ENCODE assay signal across 13 cellular contexts in genomic region chr3:41424543-41425300, GRCh38.
"Had no signal": no experiment of that assay in that cellular context is flagged by ENCODE, and none has a peak within 500 bp of the region (broad histone marks: within the 10 kb centered on the region; RNA-seq: fewer than 3 reads in every experiment).

No MANE protein-coding gene starts in this region.

- DNase-seq: activated CD4-positive, alpha-beta T cell treated with anti-CD3 and anti-CD28 coated beads, Interleukin-2, amount 50 U/mL, for 4 hours; activated CD4-positive, CD25-positive, alpha-beta regulatory T cell; activated T-cell treated with anti-CD3 and anti-CD28 coated beads, Interleukin-2, amount 50 U/mL, for 72 hours; esophagus squamous epithelium; hypothalamus; left ventricle myocardium inferior; mucosa of descending colon; naive thymus-derived CD8-positive, alpha-beta T cell; retina; SIG-M5; transverse colon had no signal

- H3K27ac Mint-ChIP-seq: activated T-cell treated with anti-CD3 and anti-CD28 coated beads, Interleukin-2, amount 50 U/mL, for 72 hours; memory B cell; stimulated activated memory B cell treated with anti-CD40 and anti-IgM and Interleukin-4, amounts not matched to agents 10 μg/mL and 1 μg/mL and 100 μg/mL, for 72 hours had no signal

- H3K27me3 ChIP-seq: esophagus squamous epithelium, transverse colon had no signal

- H3K4me1 ChIP-seq: esophagus squamous epithelium, left ventricle myocardium inferior, transverse colon had no signal

- H3K27ac ChIP-seq: esophagus squamous epithelium, left ventricle myocardium inferior, transverse colon had no signal

- H3K4me3 Mint-ChIP-seq: memory B cell; stimulated activated memory B cell treated with anti-CD40 and anti-IgM and Interleukin-4, amounts not matched to agents 10 μg/mL and 1 μg/mL and 100 μg/mL, for 72 hours had no signal

- ATAC-seq: activated T-cell treated with anti-CD3 and anti-CD28 coated beads, Interleukin-2, amount 50 U/mL, for 72 hours; mucosa of descending colon; naive thymus-derived CD8-positive, alpha-beta T cell; stimulated activated memory B cell treated with anti-CD40 and anti-IgM and Interleukin-4, amounts not matched to agents 10 μg/mL and 1 μg/mL and 100 μg/mL, for 72 hours had no signal

- H3K36me3 ChIP-seq: esophagus squamous epithelium, left ventricle myocardium inferior, transverse colon had no signal

- H3K4me3 ChIP-seq: esophagus squamous epithelium, left ventricle myocardium inferior, mucosa of descending colon, transverse colon had no signal
